8 cellular contexts compared by ENCODE assay signal in genomic region chr9:136947955-136948510, GRCh38. TPM values are rescaled to one million over a fixed set of nuclear protein-coding genes. Genes with fewer than 3 reads are reported as not detected.
DNase-seq lines count a peak whose midpoint lies in the region; ATAC-seq, FAIRE-seq and TF ChIP-seq lines count a peak whose summit lies in the region.

No MANE protein-coding gene starts in this region.

- H3K4me2 ChIP-seq in parathyroid adenoma (ENCODE audit: low read length) = no peak overlapping the region

- no peaks in the 10 kb centered on the region for H3K9me3 Mint-ChIP-seq in T-helper 2 cell treated with Interferon-gamma antibody and Interleukin-4, amounts not matched to agents 5 μg/mL and 100 μg/mL, for 36 hours

- no peak overlapping the region for H3K27ac ChIP-seq in parathyroid adenoma

- no peaks in the 10 kb centered on the region for H3K27me3 ChIP-seq in parathyroid adenoma (ENCODE audit: control insufficient read depth, insufficient read depth, low read length)

- peak; percentile 32 to 35 for DNase-seq in AML-193 (lab: John Stamatoyannopoulos, UW)
- DNase-seq in GM12892 (ENCODE audit: insufficient read length) = no peak
- DNase-seq in T-helper 2 cell treated with Interferon-gamma antibody and Interleukin-4, amounts not matched to agents 5 μg/mL and 100 μg/mL, for 36 hours (ENCODE audit: low spot score) = no peak
- DNase-seq in fibroblast of villous mesenchyme (ENCODE audit: low read depth) = peak; percentile 50
- DNase-seq in middle frontal gyrus (ENCODE audit: extremely low spot score, low spot score) = no peak

- H3K4me1 ChIP-seq in parathyroid adenoma = peaks cover 3% of the 10 kb centered on the region

- no peaks in the 10 kb centered on the region for H3K36me3 ChIP-seq in parathyroid adenoma (ENCODE audit: control insufficient read depth, insufficient read depth, low read length)

- H3K27me3 Mint-ChIP-seq in T-helper 2 cell treated with Interferon-gamma antibody and Interleukin-4, amounts not matched to agents 5 μg/mL and 100 μg/mL, for 36 hours (ENCODE audit: low read depth) = no peaks in the 10 kb centered on the region

- no peaks in the 10 kb centered on the region for H3K9me3 ChIP-seq in parathyroid adenoma (ENCODE audit: control insufficient read depth, low read length)

- no peaks in the 10 kb centered on the region for H3K36me3 Mint-ChIP-seq in T-helper 2 cell treated with Interferon-gamma antibody and Interleukin-4, amounts not matched to agents 5 μg/mL and 100 μg/mL, for 36 hours (ENCODE audit: low read depth)

- TF ChIP-seq POLR2A in GM12892 (IDR thresholded peaks at IDR 0.05; ENCODE audit: low read depth, low read length) = no peak
- no peak for TF ChIP-seq POLR2A in GM18505 (IDR thresholded peaks at IDR 0.05; ENCODE audit: borderline replicate concordance, extremely low read depth, insufficient read depth, insufficient read length)

- peak overlapping the region; percentile 34 for H3K4me3 Mint-ChIP-seq in T-helper 2 cell treated with Interferon-gamma antibody and Interleukin-4, amounts not matched to agents 5 μg/mL and 100 μg/mL, for 36 hours

- H2AFZ ChIP-seq in parathyroid adenoma = no peak overlapping the region

- peak overlapping the region; percentile 15 for H3K27ac Mint-ChIP-seq in T-helper 2 cell treated with Interferon-gamma antibody and Interleukin-4, amounts not matched to agents 5 μg/mL and 100 μg/mL, for 36 hours

- no peak overlapping the region for H3K9ac ChIP-seq in parathyroid adenoma

- peaks cover 4% of the 10 kb centered on the region for H3K4me1 Mint-ChIP-seq in T-helper 2 cell treated with Interferon-gamma antibody and Interleukin-4, amounts not matched to agents 5 μg/mL and 100 μg/mL, for 36 hours (ENCODE audit: low read depth)

- ATAC-seq in HG03196 (IDR thresholded peaks at IDR 0.05; ENCODE audit: unreplicated experiment) (no peak), GM18505 (IDR thresholded peaks at IDR 0.05; ENCODE audit: unreplicated experiment) (no peak)

- peak; percentile 66 for TF ChIP-seq CTCF in fibroblast of villous mesenchyme (IDR thresholded peaks at IDR 0.05; ENCODE audit: insufficient read depth, low read depth, low read length)
- peak; percentile 43 for TF ChIP-seq CTCF in parathyroid adenoma (IDR thresholded peaks at IDR 0.05)

- FAIRE-seq in GM12892 (lab: Jason Lieb, UNC) = peak; percentile 33

- H3K79me2 ChIP-seq in parathyroid adenoma = no peaks in the 10 kb centered on the region

- H3K4me3 ChIP-seq in fibroblast of villous mesenchyme (ENCODE audit: low read depth, low read length) = no peak overlapping the region
- no peak overlapping the region for H3K4me3 ChIP-seq in parathyroid adenoma (ENCODE audit: low read depth, low read length)

RNA-seq across cellular contexts. Expression of gene C8G, which starts 3.0 kb away (rescaled TPM):
- not detected for polyA plus RNA-seq in GM12892 (2012; ENCODE audit: missing spikeins)
- 0.86 TPM in 1 of 2 replicates, not detected in the other for total RNA-seq in fibroblast of villous mesenchyme

RNA-seq across cellular contexts. Expression of gene FBXW5, which starts 3.5 kb away (rescaled TPM):
- polyA plus RNA-seq in GM12892 (2012; ENCODE audit: missing spikeins) = 10.1 TPM
- 104 and 115 TPM in 2 replicates for total RNA-seq in fibroblast of villous mesenchyme

RNA-seq across cellular contexts. Expression of gene LCN12, which starts 4.0 kb away (rescaled TPM):
- polyA plus RNA-seq in GM12892 (2012; ENCODE audit: missing spikeins) = 0.87 TPM
- 0.86 TPM in 1 of 2 replicates, not detected in the other for total RNA-seq in fibroblast of villous mesenchyme

RNA-seq across cellular contexts. Expression of gene PTGDS, which starts 29.3 kb away (rescaled TPM):
- not detected for polyA plus RNA-seq in GM12892 (2012; ENCODE audit: missing spikeins)
- total RNA-seq in fibroblast of villous mesenchyme = 10.8 and 21.9 TPM in 2 replicates

RNA-seq across cellular contexts. Expression of gene LCNL1, which starts 34.8 kb away (rescaled TPM):
- polyA plus RNA-seq in GM12892 (2012; ENCODE audit: missing spikeins) = not detected
- 3.2 and 3.5 TPM in 2 replicates for total RNA-seq in fibroblast of villous mesenchyme

Comparison
In these comparisons a context has a peak if more than half of its experiments do, and no peak if none do; other contexts are left out.
1. DNase-seq: peak in AML-193 (2 of 2) and fibroblast of villous mesenchyme (single experiment); none in GM12892 (single experiment), T-helper 2 cell treated with Interferon-gamma antibody and Interleukin-4, amounts not matched to agents 5 μg/mL and 100 μg/mL, for 36 hours (single experiment) and middle frontal gyrus (single experiment).